Comparison of ENCODE assay signal across 8 cellular contexts in the genomic region with DNA sequence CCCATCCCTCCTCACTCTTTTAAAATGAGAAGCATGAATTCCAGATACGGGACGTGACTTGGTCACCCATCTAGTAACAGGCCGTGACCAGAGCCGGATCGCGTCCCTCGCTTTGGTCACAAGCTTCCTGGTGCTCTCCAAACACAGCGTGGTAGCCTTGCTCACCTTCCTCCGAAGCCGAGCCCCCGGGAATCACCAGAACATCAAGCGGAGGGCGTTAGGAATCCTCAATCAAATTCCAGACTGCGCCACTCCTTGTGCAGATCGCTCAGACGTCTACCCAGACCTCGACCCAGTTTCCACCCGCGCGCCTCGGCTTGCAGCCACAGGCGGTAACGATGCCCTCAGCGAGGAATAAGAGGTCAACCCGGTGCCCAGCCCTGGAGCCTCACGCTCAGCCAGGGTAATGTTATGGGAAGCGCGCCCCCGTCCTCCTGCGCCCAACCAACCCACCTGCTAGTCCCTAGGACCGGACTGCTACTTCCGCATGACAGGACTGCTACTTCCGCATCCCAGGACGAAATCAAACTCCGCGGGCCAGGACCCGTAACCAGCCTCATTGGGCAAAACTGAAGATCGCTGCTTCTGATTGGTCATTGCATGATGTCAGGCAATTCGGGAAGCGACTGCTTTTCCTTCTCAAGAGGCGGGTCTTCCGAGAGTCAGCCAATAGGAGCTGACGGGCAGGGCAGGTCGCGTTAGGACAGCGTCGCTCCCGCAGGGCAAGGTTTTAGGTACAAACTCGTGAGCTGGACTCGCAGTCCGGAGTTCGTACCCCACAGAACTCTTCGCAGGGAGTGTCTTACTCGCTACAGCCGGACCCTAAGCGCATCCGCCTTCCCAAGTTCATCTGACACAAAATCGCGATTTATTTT. TPM values are rescaled to one million over a fixed set of nuclear protein-coding genes. Genes with fewer than 3 reads are reported as not detected.
DNase-seq lines count a peak whose midpoint lies in the region; ATAC-seq and TF ChIP-seq lines count a peak whose summit lies in the region.

A gene (minus strand): TSS at position 501 of the 875 bp plus-strand sequence. CDS start 1,212 bp downstream, outside the sequence.

- no peak for TF ChIP-seq CTCF in fibroblast of the aortic adventitia (IDR thresholded peaks at IDR 0.05; ENCODE audit: insufficient read depth, low read length)
- no peak for TF ChIP-seq CTCF in nephron (IDR thresholded peaks at IDR 0.05; ENCODE audit: unreplicated experiment in 3 of 3)

- H3K27me3 ChIP-seq in HAP-1 (ENCODE audit: low read depth) (no peaks in the 10 kb centered on the region), MG63 (no peaks in the 10 kb centered on the region)

- H3K27ac Mint-ChIP-seq in nephron, result no peak within 1 kb of the TSS

- peaks cover 14% of the 10 kb centered on the region for H3K4me1 Mint-ChIP-seq in nephron

- H3K36me3 Mint-ChIP-seq in nephron (ENCODE audit: low read depth), result no peaks in the 10 kb centered on the region

- H3K4me1 ChIP-seq in HAP-1, result peaks cover 17% of the 10 kb centered on the region

- no peaks in the 10 kb centered on the region for H3K9me3 Mint-ChIP-seq in nephron

- H3K36me3 ChIP-seq in HAP-1 (replicated peaks), result peaks cover 7% of the 10 kb centered on the region
- H3K36me3 ChIP-seq in MG63, result peaks cover 9% of the 10 kb centered on the region; the same call in 1 of the 2 replicates

- DNase-seq in G401 (ENCODE audit: low spot score), result peak; percentile 99
- peak; percentile 96 to 97 for DNase-seq in HAP-1 (ENCODE audit: low spot score in 2 of 2)
- peak; percentile 98 for DNase-seq in MG63
- peak; percentile 99 for DNase-seq in SHP77 (lab: John Stamatoyannopoulos, UW)
- peak; percentile 83 for DNase-seq in activated T-helper 9 cell treated with anti-CD3 and anti-CD28 coated beads, Interleukin-2, amount 50 U/mL, for 16 hours (ENCODE audit: low read depth)
- DNase-seq in fibroblast of the aortic adventitia (ENCODE audit: low read depth), result peak; percentile 99
- DNase-seq in stimulated activated naive CD8-positive, alpha-beta T cell treated with anti-CD3 and anti-CD28 coated beads, Interleukin-15, Interleukin-2, amounts not matched to agents 100 U/mL and 50 U/mL, for 24 hours, result peak; percentile 88

- in situ Hi-C loops in G401 (cut with HindIII; ENCODE audit: low sequenced_read_pairs) (no loop called here), HAP-1 (cut with MboI; ENCODE audit: low sequenced_read_pairs) (no loop called here)

- H3K4me3 Mint-ChIP-seq in nephron, result peak within 1 kb of the TSS; percentile 92 to 93 (median 92)

- peak; percentile 96 for ATAC-seq in stimulated activated naive CD8-positive, alpha-beta T cell treated with anti-CD3 and anti-CD28 coated beads, Interleukin-15, Interleukin-2, amounts not matched to agents 100 U/mL and 50 U/mL, for 24 hours

- no peaks in the 10 kb centered on the region for H3K27me3 Mint-ChIP-seq in nephron (ENCODE audit: low read depth)

- peak within 1 kb of the TSS; percentile 85 for H3K4me3 ChIP-seq in HAP-1
- H3K4me3 ChIP-seq in MG63, result peak within 1 kb of the TSS; percentile 94
- H3K4me3 ChIP-seq in fibroblast of the aortic adventitia (ENCODE audit: low read depth, low read length), result peak within 1 kb of the TSS; percentile 92

- H3K9me3 ChIP-seq in HAP-1 (no peaks in the 10 kb centered on the region), MG63 (no peaks in the 10 kb centered on the region)

RNA-seq across cellular contexts. Expression of the gene that starts here (rescaled TPM):
- total RNA-seq in G401 (2014; rRNA removed; shearing (Covaris generic)), result 6.0 and 13.5 TPM in 2 replicates
- 5.7 and 16.3 TPM in 2 replicates for total RNA-seq in MG63 (2014; rRNA removed; shearing (Covaris generic); ENCODE audit: low replicate concordance)
- total RNA-seq in fibroblast of the aortic adventitia (ENCODE audit: low replicate concordance), result 1.5 and 6.1 TPM in 2 replicates

Comparison
In these comparisons a context has a peak if more than half of its experiments do, and no peak if none do; other contexts are left out.
1. Peak in every context shown above with its lines: DNase-seq, ATAC-seq and H3K4me3 ChIP-seq.